ENCODE assay signal across 1 cellular context in the genomic region with DNA sequence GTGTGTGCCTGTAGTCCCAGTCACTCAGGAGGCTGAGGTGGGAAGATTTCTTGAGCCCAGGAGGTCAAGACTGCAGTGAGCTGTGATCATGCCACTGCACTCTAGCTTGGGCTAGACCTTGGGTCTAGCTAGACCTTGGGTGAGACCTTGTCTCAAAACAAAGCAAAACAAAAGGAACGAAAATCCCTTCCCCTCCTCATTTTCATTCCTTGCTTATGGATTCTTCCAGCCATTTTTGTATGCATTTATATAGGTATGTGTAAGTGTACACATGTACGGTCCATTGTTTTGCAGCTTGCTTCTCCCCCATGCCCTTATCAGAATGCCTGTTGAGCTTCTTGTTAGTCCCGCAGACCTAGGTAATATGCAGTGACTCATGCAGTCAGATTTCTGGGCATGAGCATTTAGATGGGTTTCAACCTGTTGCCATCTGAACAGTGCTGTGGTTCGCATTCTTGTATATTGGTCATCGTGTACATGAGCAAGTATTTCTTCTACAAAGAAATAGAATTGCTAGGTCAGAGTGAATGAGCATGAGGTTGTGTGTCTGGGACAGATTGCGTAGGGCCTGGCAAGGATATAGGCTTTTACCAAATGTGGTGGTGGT.
A peak's percentile ranks its signal among the peaks of the same experiment; 100 is the strongest.
TF ChIP-seq lines count a peak whose summit lies in the region.

No MANE protein-coding gene starts in this region.

TF ChIP-seq in SK-N-SH, 30 proteins besides CTCF, POLR2A, EP300 and RAD21:
- TF ChIP-seq JUND (IDR thresholded peaks at IDR 0.05) = 0 out of 2 replicates have a peak, but pooled peaks have one; percentile 16
- no peak for TF ChIP-seq EZH2phosphoT487 (IDR thresholded peaks at IDR 0.05; ENCODE audit: borderline replicate concordance, low read depth)
- no peak for TF ChIP-seq SIN3A (IDR thresholded peaks at IDR 0.05; ENCODE audit: borderline replicate concordance, low read depth, low read length)
- no peak for TF ChIP-seq TEAD4 (IDR thresholded peaks at IDR 0.05; ENCODE audit: borderline replicate concordance, insufficient read depth)
- TF ChIP-seq FOXM1 (IDR thresholded peaks at IDR 0.05; ENCODE audit: low read depth) = no peak
